16 cellular contexts compared by ENCODE assay signal in the genomic region with DNA sequence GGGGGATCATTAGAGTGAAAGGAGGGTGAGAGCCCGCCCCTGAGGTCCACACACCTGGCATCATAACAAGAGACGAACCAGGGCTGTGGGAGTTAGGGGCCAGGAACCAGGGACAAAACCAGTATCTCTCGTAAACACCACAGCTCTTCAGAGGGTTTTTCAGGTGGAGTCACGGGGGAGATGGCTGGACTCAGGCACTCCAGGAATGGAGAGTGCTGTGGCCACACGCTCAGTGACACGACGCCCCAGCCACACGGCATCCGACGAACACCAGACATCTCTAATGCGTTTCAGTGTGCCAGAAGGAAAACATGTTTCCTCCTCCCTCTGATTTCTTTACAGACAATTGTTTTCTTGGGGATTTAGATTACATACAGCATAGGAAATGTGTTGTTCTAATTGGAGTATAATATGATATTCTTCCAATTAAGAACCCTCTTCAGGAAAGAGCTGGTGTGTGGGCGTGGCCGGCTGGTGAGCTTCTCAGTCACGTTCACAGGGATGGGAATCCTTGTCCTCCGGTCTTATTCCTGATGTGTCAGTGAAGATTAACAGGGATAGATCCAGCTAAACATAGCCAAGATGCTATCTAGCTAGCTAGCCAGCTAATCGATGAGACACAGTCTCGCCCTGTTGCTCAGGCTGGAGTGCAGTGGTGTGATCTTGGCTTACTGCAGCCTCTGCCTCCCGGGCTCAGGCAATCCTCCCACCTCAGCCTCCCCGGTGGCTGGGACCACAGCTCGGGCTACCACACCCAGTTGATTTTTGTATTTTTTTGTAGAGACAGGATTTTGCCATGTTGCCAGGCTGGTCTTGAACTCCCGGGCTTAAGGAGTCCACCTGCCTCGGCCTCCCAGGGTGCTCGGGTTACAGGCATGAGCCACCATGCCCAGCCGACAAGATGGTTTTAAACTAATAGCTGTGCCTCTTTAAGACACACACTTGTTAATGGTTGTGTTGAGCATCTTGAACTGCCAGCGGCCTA.
"Had no signal": no experiment of that assay in that cellular context is flagged by ENCODE, and none has a peak within 500 bp of the region (broad histone marks: within the 10 kb centered on the region; RNA-seq: fewer than 3 reads in every experiment).

No MANE protein-coding gene starts in this region.

- ATAC-seq: activated CD8-positive, alpha-beta T cell treated with anti-CD3 and anti-CD28 coated beads, Interleukin-2, amount 10 ng/mL, durations not matched to agents 7 days and 5 days; effector memory CD8-positive, alpha-beta T cell; naive thymus-derived CD8-positive, alpha-beta T cell; right cardiac atrium had no signal

- H3K4me1 Mint-ChIP-seq: activated CD4-positive, alpha-beta T cell treated with anti-CD3 and anti-CD28 coated beads, Interleukin-2, amount 10 ng/mL, durations not matched to agents 24 days and 14 days; immature natural killer cell had no signal

- H3K9me3 ChIP-seq: prostate gland, uterus had no signal

- H3K36me3 ChIP-seq: uterus had no signal

- H3K27ac Mint-ChIP-seq: activated CD4-positive, alpha-beta T cell treated with anti-CD3 and anti-CD28 coated beads, Interleukin-2, amount 10 ng/mL, durations not matched to agents 24 days and 14 days; activated CD8-positive, alpha-beta T cell treated with anti-CD3 and anti-CD28 coated beads, Interleukin-2, amount 10 ng/mL, durations not matched to agents 7 days and 5 days; immature natural killer cell; T-helper 1 cell treated with Interleukin-12 subunit alpha and Interleukin-12 subunit beta and Interleukin-4 antibody, amounts not matched to agents 30 μg/mL and 1 μg/mL, for 36 hours had no signal

- H3K27ac ChIP-seq: epithelial cell of prostate, prostate gland, uterus had no signal

- H3K9me3 Mint-ChIP-seq: activated CD4-positive, alpha-beta T cell treated with anti-CD3 and anti-CD28 coated beads, Interleukin-2, amount 10 ng/mL, durations not matched to agents 24 days and 14 days; effector memory CD8-positive, alpha-beta T cell; immature natural killer cell; naive thymus-derived CD8-positive, alpha-beta T cell; T-helper 1 cell treated with Interleukin-12 subunit alpha and Interleukin-12 subunit beta and Interleukin-4 antibody, amounts not matched to agents 30 μg/mL and 1 μg/mL, for 36 hours had no signal

- H3K4me1 ChIP-seq: prostate gland, uterus had no signal

- H3K4me3 Mint-ChIP-seq: activated CD4-positive, alpha-beta T cell treated with anti-CD3 and anti-CD28 coated beads, Interleukin-2, amount 10 ng/mL, durations not matched to agents 24 days and 14 days; activated CD8-positive, alpha-beta T cell treated with anti-CD3 and anti-CD28 coated beads, Interleukin-2, amount 10 ng/mL, durations not matched to agents 7 days and 5 days; effector memory CD8-positive, alpha-beta T cell; immature natural killer cell; naive thymus-derived CD8-positive, alpha-beta T cell; T-helper 1 cell treated with Interleukin-12 subunit alpha and Interleukin-12 subunit beta and Interleukin-4 antibody, amounts not matched to agents 30 μg/mL and 1 μg/mL, for 36 hours had no signal

- H3K27me3 Mint-ChIP-seq: activated CD4-positive, alpha-beta T cell treated with anti-CD3 and anti-CD28 coated beads, Interleukin-2, amount 10 ng/mL, durations not matched to agents 24 days and 14 days; effector memory CD8-positive, alpha-beta T cell; naive thymus-derived CD8-positive, alpha-beta T cell had no signal

- H3K27me3 ChIP-seq: uterus had no signal

- H3K4me3 ChIP-seq: lung, prostate gland, uterus had no signal

- DNase-seq: activated CD4-positive, alpha-beta T cell treated with anti-CD3 and anti-CD28 coated beads, Interleukin-2, amount 10 ng/mL, durations not matched to agents 24 days and 14 days; activated CD8-positive, alpha-beta T cell treated with anti-CD3 and anti-CD28 coated beads, Interleukin-2, amount 10 ng/mL, durations not matched to agents 7 days and 5 days; anterior cingulate cortex; effector memory CD8-positive, alpha-beta T cell; foreskin melanocyte; head of caudate nucleus; immature natural killer cell; naive thymus-derived CD8-positive, alpha-beta T cell; occipital lobe; right cardiac atrium; stimulated activated CD4-positive, alpha-beta T cell treated with anti-CD3 and anti-CD28 coated beads, Interleukin-1b, Interleukin-23, amount 100 ng/mL, for 48 hours; uterus had no signal
